In genomic region chr11:67345949-67346819, GRCh38 we compare ENCODE assay signal across 8 cellular contexts. TPM values are rescaled to one million over a fixed set of nuclear protein-coding genes. Genes with fewer than 3 reads are reported as not detected.
DNase-seq lines count a peak whose midpoint lies in the region; ATAC-seq and TF ChIP-seq lines count a peak whose summit lies in the region.

No MANE protein-coding gene starts in this region.

- H3K4me1 ChIP-seq in A673 (ENCODE audit: insufficient read depth, low read length, poor library complexity, severe bottlenecking) (no peaks in the 10 kb centered on the region), colonic mucosa (peaks cover 11% of the 10 kb centered on the region)

- H3K9ac ChIP-seq in colonic mucosa (ENCODE audit: low read depth in 2 of 2, low read length in 2 of 2), result peak overlapping the region in 1 of 2 donors; percentile 83

- H3K27ac ChIP-seq in A673 (ENCODE audit: low read depth, low read length, poor library complexity, severe bottlenecking) (no peak overlapping the region), colonic mucosa (peak overlapping the region; percentile 91)

- BruUV-seq in A673 (replicated peaks; lab: Mats Ljungman, UMichigan), result no TSS peak

- H3K9me3 ChIP-seq in A673 (ENCODE audit: low read depth, low read length, poor library complexity, severe bottlenecking) (no peaks in the 10 kb centered on the region), colonic mucosa (no peaks in the 10 kb centered on the region)

- TF ChIP-seq CTCF in A673 (conservative IDR thresholded peaks at IDR 0.05; ENCODE audit: low read depth, low read length), result peak; percentile 84
- TF ChIP-seq CTCF in colonic mucosa (IDR thresholded peaks at IDR 0.05), result peak; percentile 68
- TF ChIP-seq CTCF in nephron (IDR thresholded peaks at IDR 0.05; ENCODE audit: unreplicated experiment in 3 of 3), result peak; percentile 56 to 60 (median 59)

- H3K4me1 Mint-ChIP-seq in nephron, result peaks cover under 1% of the 10 kb centered on the region

- H3K36me3 ChIP-seq in A673 (ENCODE audit: insufficient read depth, low read length, poor library complexity, severe bottlenecking) (no peaks in the 10 kb centered on the region), colonic mucosa (no peaks in the 10 kb centered on the region)

- H3K27me3 ChIP-seq in A673 (replicated peaks; ENCODE audit: insufficient read depth, low read depth, low read length, poor library complexity) (no peaks in the 10 kb centered on the region), colonic mucosa (no peaks in the 10 kb centered on the region)

- H3K4me3 ChIP-seq in A673 (ENCODE audit: low read depth, low read length, poor library complexity, severe bottlenecking), result no peak overlapping the region
- no peak overlapping the region for H3K4me3 ChIP-seq in colonic mucosa

- H3K4me3 Mint-ChIP-seq in nephron, result no peak overlapping the region

- no peak overlapping the region for H3K27ac Mint-ChIP-seq in nephron

- CTCF ChIA-PET in A673 (lab: Charles Lee), result interaction anchor here (0.5 to 1.9 kb wide), 7 partner anchors 10 to 99 kb away, joined by 3 to 5 read pairs (median 4); partner anchors contain the start of gene CLCF1

- ATAC-seq in HG02840 (IDR thresholded peaks at IDR 0.05; ENCODE audit: low FRiP score, unreplicated experiment) (no peak), HG03159 (IDR thresholded peaks at IDR 0.05; ENCODE audit: unreplicated experiment) (no peak)

- H3K9me3 Mint-ChIP-seq in nephron, result peaks cover 2% of the 10 kb centered on the region

- intact Hi-C loops in A673 (cut with micrococcal nuclease; ENCODE audit: unreplicated experiment) (no loop called here), colonic mucosa (cut with DNase I) (loop anchor here (5.0 kb wide), 2 partner anchors 36 to 161 kb away; partner anchors contain the start of genes CDK2AP2 and PITPNM1)

- POLR2A ChIA-PET in A673 (lab: Charles Lee; ENCODE audit: low non-redundant PET), result interaction anchor here (0.6 to 0.9 kb wide), 2 partner anchors 29 to 145 kb away, joined by 3 to 4 read pairs; no protein-coding TSS in a partner anchor

- H3K27me3 Mint-ChIP-seq in nephron (ENCODE audit: low read depth), result no peaks in the 10 kb centered on the region

- DNase-seq in A673 (ENCODE audit: low spot score) (peak; percentile 60), EL (peak; percentile 49), NCI-H774 (lab: John Stamatoyannopoulos, UW) (peak; percentile 19), colonic mucosa (peak; percentile 77)
- DNase-seq in NK-92 treated with Interleukin-12 subunit alpha and Interleukin-12 subunit beta, amount 100 ng/mL, for 24 hours (lab: John Stamatoyannopoulos, UW), result no peak

- H3K36me3 Mint-ChIP-seq in nephron (ENCODE audit: low read depth), result no peaks in the 10 kb centered on the region

RNA-seq across cellular contexts. Expression of gene POLD4, which starts 7.2 kb away (rescaled TPM):
- 13.2 and 14.3 TPM in 2 replicates for total RNA-seq in A673 (2021)
- total RNA-seq in colonic mucosa, result 100 to 1,000 TPM; 186 to 203 TPM

RNA-seq across cellular contexts. Expression of gene CLCF1, which starts 27.2 kb away (rescaled TPM):
- total RNA-seq in A673 (2021) (0.69 and 0.87 TPM in 2 replicates), colonic mucosa (1 to 10 TPM; 1.7 to 4.0 TPM)

RNA-seq across cellular contexts. Expression of gene SSH3, which starts 42.9 kb away (rescaled TPM):
- total RNA-seq in A673 (2021) (5.5 and 7.8 TPM in 2 replicates), colonic mucosa (10 to 100 TPM; 69.7 to 81.7 TPM)

RNA-seq across cellular contexts. Expression of gene RAD9A, which starts 45.6 kb away (rescaled TPM):
- total RNA-seq in A673 (2021), result 43.0 and 55.0 TPM in 2 replicates
- total RNA-seq in colonic mucosa, result 10 to 100 TPM; 21.8 to 35.1 TPM

RNA-seq across cellular contexts. Expression of gene PPP1CA, which starts 55.5 kb away (rescaled TPM):
- total RNA-seq in A673 (2021) (239 TPM in 2 replicates), colonic mucosa (100 to 1,000 TPM; 242 to 280 TPM)

Comparison
In these comparisons a context has a peak if more than half of its experiments do, and no peak if none do; other contexts are left out.
1. RNA of gene POLD4, which starts 7.2 kb away (total RNA-seq): 186 to 203 TPM in colonic mucosa; 13.2 to 14.3 TPM in A673; every median in the first group is over 10 times any median in the second.
2. Peak in every context shown above with its lines, with median percentiles within 50 percentile points of each other: CTCF ChIP-seq.